ENCODE assay signal across 14 cellular contexts in the genomic region with DNA sequence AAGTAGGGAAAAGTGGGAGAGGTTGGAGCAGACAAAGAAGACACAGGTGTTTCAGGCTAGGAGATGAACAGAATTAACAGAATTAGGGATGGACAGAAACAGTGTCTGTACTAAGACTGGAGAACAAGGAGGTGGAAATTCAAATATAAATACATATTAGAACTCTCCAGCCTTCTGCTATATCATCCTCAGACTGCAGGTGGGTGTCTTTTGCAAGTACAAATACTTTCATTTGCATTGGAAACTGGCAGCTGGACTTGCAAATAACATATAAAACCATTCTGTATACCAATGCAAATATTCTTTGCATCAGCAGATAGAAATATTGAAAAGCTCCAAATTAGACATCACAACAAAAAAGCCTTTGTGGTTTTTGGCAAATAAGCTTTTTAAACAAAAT.
A peak's percentile ranks its signal among the peaks of the same experiment; 100 is the strongest.
DNase-seq lines count a peak whose midpoint lies in the region; ATAC-seq and TF ChIP-seq lines count a peak whose summit lies in the region.
"Had no signal": no experiment of that assay in that cellular context is flagged by ENCODE, and none has a peak within 500 bp of the region (broad histone marks: within the 10 kb centered on the region; RNA-seq: fewer than 3 reads in every experiment).

No MANE protein-coding gene starts in this region.

- ATAC-seq in GM18867 (IDR thresholded peaks at IDR 0.05; ENCODE audit: unreplicated experiment): peak; percentile 64
- ATAC-seq: K562 had no signal

- H3K36me3 ChIP-seq in HEK293 (ENCODE audit: control insufficient read depth in 2 of 2, insufficient read depth in 1 of 2, low read length in 2 of 2): no peaks in the 10 kb centered on the region
- H3K36me3 ChIP-seq: sigmoid colon had no signal

- CTCF ChIA-PET in HEK293 (lab: Yijun Ruan, JAX): interaction anchor here (0.9 kb wide), 1 partner anchor 240 kb away, joined by 3 read pairs; no protein-coding TSS in a partner anchor

- no peak overlapping the region for H3K4me3 ChIP-seq in HEK293 (ENCODE audit: low read depth, low read length)
- H3K4me3 ChIP-seq: K562, sigmoid colon had no signal

- DNase-seq in NCI-H526 treated with DMSO at 0.1 percent for 48 hours (lab: John Stamatoyannopoulos, UW) (peak; percentile 96), iris pigment epithelial cell (ENCODE audit: low read depth) (peak; percentile 24), NCI-H2107 (lab: John Stamatoyannopoulos, UW) (no peak), NCI-H82 treated with DMSO at 0.1 percent for 48 hours (lab: John Stamatoyannopoulos, UW; ENCODE audit: unreplicated experiment) (no peak), epidermal melanocyte (ENCODE audit: insufficient read length, low spot score) (no peak)
- no peak for DNase-seq in stimulated activated CD4-positive, alpha-beta T cell treated with anti-CD3 and anti-CD28 coated beads, Interleukin-4, amount 100 ng/mL, for 24 hours
- DNase-seq: activated naive CD4-positive, alpha-beta T cell treated with Interleukin-2 at 50 U/mL for 16 hours; DMS79 treated with DMSO at 0.1 percent for 48 hours; effector CD8-positive, alpha-beta T cell; kidney; sigmoid colon had no signal

- no peak overlapping the region for H3K27ac ChIP-seq in HEK293 (ENCODE audit: extremely low read depth, low read depth, low read length)
- H3K27ac ChIP-seq: sigmoid colon had no signal

- H3K4me1 ChIP-seq in HEK293 (ENCODE audit: control insufficient read depth, insufficient read depth, low read length): no peaks in the 10 kb centered on the region
- H3K4me1 ChIP-seq: sigmoid colon had no signal

- H3K9me3 ChIP-seq in HEK293 (ENCODE audit: control insufficient read depth, insufficient read depth, low read depth, low read length): no peaks in the 10 kb centered on the region
- H3K9me3 ChIP-seq: sigmoid colon had no signal

- TF ChIP-seq CTCF in HEK293 (tag by site-specific recombination; IDR thresholded peaks at IDR 0.05): 0 out of 2 replicates have a peak, but pooled peaks have one; percentile 7

- POLR2A ChIA-PET in HEK293 (lab: Yijun Ruan, JAX): no interaction called here

TF ChIP-seq in HEK293, 187 proteins besides CTCF, POLR2A, EP300 and RAD21:
- TF ChIP-seq ZNF561 (tag by site-specific recombination; IDR thresholded peaks at IDR 0.05; ENCODE audit: borderline replicate concordance): no peak
- no peak for TF ChIP-seq ZNF18 (tag by site-specific recombination; IDR thresholded peaks at IDR 0.05)
- TF ChIP-seq HOXD13 (CRISPR knock-in tag; IDR thresholded peaks at IDR 0.05; ENCODE audit: borderline replicate concordance): no peak

Comparison
In these comparisons a context has a peak if more than half of its experiments do, and no peak if none do; other contexts are left out.
1. DNase-seq: peak in NCI-H526 treated with DMSO at 0.1 percent for 48 hours (single experiment) and iris pigment epithelial cell (single experiment); none in NCI-H2107 (single experiment), stimulated activated CD4-positive, alpha-beta T cell treated with anti-CD3 and anti-CD28 coated beads, Interleukin-4, amount 100 ng/mL, for 24 hours (single experiment), NCI-H82 treated with DMSO at 0.1 percent for 48 hours (single experiment) and epidermal melanocyte (single experiment).